23 cellular contexts compared by ENCODE assay signal in genomic region chr7:148115308-148115707, GRCh38.
DNase-seq lines count a peak whose midpoint lies in the region; ATAC-seq and TF ChIP-seq lines count a peak whose summit lies in the region.
"Had no signal": no experiment of that assay in that cellular context is flagged by ENCODE, and none has a peak within 500 bp of the region (broad histone marks: within the 10 kb centered on the region; RNA-seq: fewer than 3 reads in every experiment).

No MANE protein-coding gene starts in this region.

- H2BK5ac ChIP-seq in neuronal stem cell (ENCODE audit: low read length) = no peak overlapping the region

- no peak for TF ChIP-seq EP300 in SK-N-SH (IDR thresholded peaks at IDR 0.05; ENCODE audit: borderline replicate concordance in 1 of 2, low read depth in 1 of 2, low read length in 1 of 2)

- H3K4me1 Mint-ChIP-seq in brain = peaks cover 23% of the 10 kb centered on the region
- H3K4me1 Mint-ChIP-seq: CD14-positive monocyte; CD8-positive, alpha-beta memory T cell had no signal

- no peaks in the 10 kb centered on the region for H3K79me1 ChIP-seq in neuronal stem cell (ENCODE audit: low read depth, low read length)

- H3K27ac Mint-ChIP-seq in brain = peak overlapping the region in 3 of 5 experiments; percentile 0 to 33 (median 3)
- H3K27ac Mint-ChIP-seq: CD14-positive monocyte; CD4-positive, alpha-beta T cell; CD8-positive, alpha-beta memory T cell; HFFc6 had no signal

- H3K4me2 ChIP-seq in SK-N-SH = no peak overlapping the region
- no peak overlapping the region for H3K4me2 ChIP-seq in neuronal stem cell (ENCODE audit: insufficient read depth, low read length, poor library complexity, severe bottlenecking)

- H3K23ac ChIP-seq in neuronal stem cell (ENCODE audit: low read depth, low read length, poor library complexity) = no peak overlapping the region

- H3K27ac ChIP-seq in SK-N-SH (ENCODE audit: low read depth in 2 of 2, low read length in 1 of 2) (peak overlapping the region in 1 of 2 experiments; percentile 67; a peak in 1 of 4 replicates), neuronal stem cell (replicated peaks; ENCODE audit: low read length) (no peak overlapping the region)
- H3K27ac ChIP-seq: 22Rv1; BLaER1 treated with 17β-estradiol and CSF1 and Interleukin-3, amounts not matched to agents 10 nM and 100 nM; GM23248 had no signal

- H3F3A ChIP-seq in SK-N-SH (replicated peaks; ENCODE audit: insufficient read depth) = no peaks in the 10 kb centered on the region

- H3K27me3 Mint-ChIP-seq in brain = no peaks in the 10 kb centered on the region

- peaks cover 0 to 7% of the 10 kb centered on the region in 2 experiments; a peak in 2 of 4 replicates for H3K4me1 ChIP-seq in SK-N-SH (ENCODE audit: control insufficient read depth in 1 of 2, insufficient read depth in 2 of 2, low read depth in 1 of 2, low read length in 1 of 2)
- no peaks in the 10 kb centered on the region for H3K4me1 ChIP-seq in neuronal stem cell (ENCODE audit: control insufficient read depth in 2 of 2, insufficient read depth in 1 of 2, low read depth in 1 of 2, low read length in 2 of 2)
- H3K4me1 ChIP-seq: BE2C, HAP-1 had no signal

- H3K79me2 ChIP-seq in SK-N-SH (ENCODE audit: insufficient read depth) = no peaks in the 10 kb centered on the region

- no peak for TF ChIP-seq CTCF in SK-N-SH (IDR thresholded peaks at IDR 0.05)
- TF ChIP-seq CTCF in brain (conservative IDR thresholded peaks at IDR 0.05) = no peak

- POLR2A ChIA-PET in SK-N-SH (lab: Yijun Ruan, JAX) = no interaction called here

- H3K9me2 ChIP-seq in SK-N-SH = no peaks in the 10 kb centered on the region

- no peak for ATAC-seq in SK-N-SH treated with all-trans-retinoic acid at 6 μM for 48 hours
- ATAC-seq: GM12878 had no signal

- H2BK120ac ChIP-seq in neuronal stem cell (ENCODE audit: low read depth, low read length) = no peak overlapping the region

- H3K18ac ChIP-seq in neuronal stem cell (ENCODE audit: low read length) = peak overlapping the region; percentile 44

- H3K9me3 ChIP-seq in SK-N-SH (no peaks in the 10 kb centered on the region), neuronal stem cell (replicated peaks in 1 of 2; ENCODE audit: control insufficient read depth in 2 of 2, insufficient read depth in 1 of 2, low read depth in 1 of 2, low read length in 2 of 2) (peaks cover 0 to 3% of the 10 kb centered on the region in 2 donors)
- H3K9me3 ChIP-seq: BE2C, HAP-1 had no signal

- WGBS in SK-N-SH (ENCODE audit: low lambda C conversion rate) = 62% methylated on average over 5 of the region's 5 CpGs
- no CpG with 5 or more reads among the region's 5 CpGs for WGBS in neuronal stem cell (ENCODE audit: extremely low coverage in 2 of 2, insufficient read length in 2 of 2, insufficient replicate concordance in 1 of 2), 2 donors

- peak; percentile 34 for DNase-seq in SK-N-SH
- peak; percentile 31 for DNase-seq in iPS-NIHi7 (ENCODE audit: extremely low spot score)
- no peak for DNase-seq in neuronal stem cell (ENCODE audit: low spot score)
- no peak for DNase-seq in NOMO-1 (lab: John Stamatoyannopoulos, UW; ENCODE audit: unreplicated experiment in 2 of 2)
- no peak for DNase-seq in head of caudate nucleus
- no peak for DNase-seq in effector CD8-positive, alpha-beta T cell (lab: John Stamatoyannopoulos, UW)
- DNase-seq: AML-193; BE2C; CD4-positive, alpha-beta T cell; CD8-positive, alpha-beta memory T cell; DMS 273 treated with DMSO at 0.1 percent for 48 hours; DMS79; EL; GDM1; GM23248; HFFc6 had no signal

- H3K36me3 ChIP-seq in SK-N-SH (replicated peaks in 1 of 2; ENCODE audit: control insufficient read depth in 1 of 2, insufficient read depth in 2 of 2, low read length in 1 of 2) (no peaks in the 10 kb centered on the region), neuronal stem cell (replicated peaks in 1 of 2; ENCODE audit: control insufficient read depth in 2 of 2, insufficient read depth in 2 of 2, low read length in 2 of 2) (no peaks in the 10 kb centered on the region)
- H3K36me3 ChIP-seq: BE2C; BLaER1 treated with 17β-estradiol and CSF1 and Interleukin-3, amounts not matched to agents 10 nM and 100 nM; HAP-1 had no signal

- TF ChIP-seq RAD21 in SK-N-SH (IDR thresholded peaks at IDR 0.05; ENCODE audit: low read length) = no peak

- no peak overlapping the region for H4K8ac ChIP-seq in neuronal stem cell (ENCODE audit: low read depth, low read length)

- H3K9me3 Mint-ChIP-seq in brain = peaks cover 4 to 16% (median 9%) of the 10 kb centered on the region in 5 experiments
- H3K9me3 Mint-ChIP-seq: CD4-positive, alpha-beta T cell had no signal

- H3K27me3 ChIP-seq in SK-N-SH (ENCODE audit: insufficient read depth) = no peaks in the 10 kb centered on the region
- H3K27me3 ChIP-seq in neuronal stem cell (ENCODE audit: control insufficient read depth in 3 of 3, insufficient read depth in 3 of 3, low read depth in 1 of 3, low read length in 3 of 3) = peaks cover 0 to 2% (median 0%) of the 10 kb centered on the region in 3 experiments
- H3K27me3 ChIP-seq: BE2C; BLaER1 treated with 17β-estradiol and CSF1 and Interleukin-3, amounts not matched to agents 10 nM and 100 nM had no signal

- no peak overlapping the region for H2AFZ ChIP-seq in SK-N-SH (ENCODE audit: low read depth)
- H2AFZ ChIP-seq in neuronal stem cell (ENCODE audit: low read length) = no peak overlapping the region
- H2AFZ ChIP-seq: GM23248 had no signal

- no peak overlapping the region for H3K4me3 Mint-ChIP-seq in brain
- H3K4me3 Mint-ChIP-seq: CD14-positive monocyte; CD4-positive, alpha-beta T cell; CD8-positive, alpha-beta memory T cell; HFFc6 had no signal

- no peak overlapping the region for H2AK5ac ChIP-seq in neuronal stem cell (ENCODE audit: low read depth, low read length)

- H3K36me3 Mint-ChIP-seq in brain = peaks cover 12% of the 10 kb centered on the region
- H3K36me3 Mint-ChIP-seq: CD14-positive monocyte; CD8-positive, alpha-beta memory T cell had no signal

- no peaks in the 10 kb centered on the region for H4K20me1 ChIP-seq in SK-N-SH (ENCODE audit: insufficient read depth)
- H4K20me1 ChIP-seq: BLaER1 treated with 17β-estradiol and CSF1 and Interleukin-3, amounts not matched to agents 10 nM and 100 nM had no signal

- no peak overlapping the region for H4K91ac ChIP-seq in neuronal stem cell (ENCODE audit: low read depth, low read length, poor library complexity)

- H3K9ac ChIP-seq in SK-N-SH (no peak overlapping the region), neuronal stem cell (ENCODE audit: low read depth, low read length, poor library complexity) (no peak overlapping the region)
- H3K9ac ChIP-seq: BLaER1 treated with 17β-estradiol and CSF1 and Interleukin-3, amounts not matched to agents 10 nM and 100 nM; GM23248 had no signal

- CTCF ChIA-PET in SK-N-SH (lab: Yijun Ruan, JAX) = interaction anchor here (0.9 to 2.9 kb wide), 7 partner anchors 10 to 683 kb away, joined by 3 to 20 read pairs (median 3); no protein-coding TSS in a partner anchor

- intact Hi-C loops in head of caudate nucleus (cut with DNase I) = no loop called here

- H3K4ac ChIP-seq in neuronal stem cell (ENCODE audit: low read length) = no peak overlapping the region

- no peak overlapping the region for H3K14ac ChIP-seq in neuronal stem cell (ENCODE audit: low read length)

- no peak overlapping the region for H3K4me3 ChIP-seq in SK-N-SH (ENCODE audit: low read depth in 2 of 2, low read length in 1 of 2)
- no peak overlapping the region for H3K4me3 ChIP-seq in neuronal stem cell (ENCODE audit: low read length in 2 of 2)
- H3K4me3 ChIP-seq: BLaER1 treated with 17β-estradiol and CSF1 and Interleukin-3, amounts not matched to agents 10 nM and 100 nM; GM12878; GM23248; HAP-1 had no signal

- H2BK15ac ChIP-seq in neuronal stem cell (ENCODE audit: low read length) = no peak overlapping the region

- no peak overlapping the region for H2BK12ac ChIP-seq in neuronal stem cell (ENCODE audit: low read length)

TF ChIP-seq in SK-N-SH, 30 proteins besides CTCF, POLR2A, EP300 and RAD21 (continues in another document):
- TF ChIP-seq SMC3 (IDR thresholded peaks at IDR 0.05; ENCODE audit: low read depth, low read length) (no peak), NRF1 (IDR thresholded peaks at IDR 0.05; ENCODE audit: low read depth, low read length) (no peak), MXI1 (IDR thresholded peaks at IDR 0.05; ENCODE audit: low read depth, low read length) (no peak), MEF2A (IDR thresholded peaks at IDR 0.05; ENCODE audit: borderline replicate concordance, low read depth) (no peak)

TF ChIP-seq in SK-N-SH treated with all-trans-retinoic acid at 6 μM for 48 hours, 23 proteins besides CTCF, POLR2A, EP300 and RAD21 (continues in another document):
- TF ChIP-seq TSHZ2 (CRISPR knock-in tag; IDR thresholded peaks at IDR 0.05) = no peak
- no peak for TF ChIP-seq ZC3H10 (CRISPR knock-in tag; IDR thresholded peaks at IDR 0.05)
- no peak for TF ChIP-seq OSR1 (CRISPR knock-in tag; IDR thresholded peaks at IDR 0.05)
- TF ChIP-seq ARNTL (CRISPR knock-in tag; IDR thresholded peaks at IDR 0.05; ENCODE audit: borderline replicate concordance, low read depth) = no peak
- no peak for TF ChIP-seq ZFP30 (CRISPR knock-in tag; IDR thresholded peaks at IDR 0.05)
- TF ChIP-seq RARB (CRISPR knock-in tag; IDR thresholded peaks at IDR 0.05) = no peak

Comparison
In these comparisons a context has a peak if more than half of its experiments do, and no peak if none do; other contexts are left out.
1. DNase-seq: peak in SK-N-SH (single experiment) and iPS-NIHi7 (single experiment); none in neuronal stem cell (single experiment), NOMO-1 (0 of 2), head of caudate nucleus (0 of 42) and effector CD8-positive, alpha-beta T cell (single experiment).